Comparison of ENCODE assay signal across 8 cellular contexts in the genomic region with DNA sequence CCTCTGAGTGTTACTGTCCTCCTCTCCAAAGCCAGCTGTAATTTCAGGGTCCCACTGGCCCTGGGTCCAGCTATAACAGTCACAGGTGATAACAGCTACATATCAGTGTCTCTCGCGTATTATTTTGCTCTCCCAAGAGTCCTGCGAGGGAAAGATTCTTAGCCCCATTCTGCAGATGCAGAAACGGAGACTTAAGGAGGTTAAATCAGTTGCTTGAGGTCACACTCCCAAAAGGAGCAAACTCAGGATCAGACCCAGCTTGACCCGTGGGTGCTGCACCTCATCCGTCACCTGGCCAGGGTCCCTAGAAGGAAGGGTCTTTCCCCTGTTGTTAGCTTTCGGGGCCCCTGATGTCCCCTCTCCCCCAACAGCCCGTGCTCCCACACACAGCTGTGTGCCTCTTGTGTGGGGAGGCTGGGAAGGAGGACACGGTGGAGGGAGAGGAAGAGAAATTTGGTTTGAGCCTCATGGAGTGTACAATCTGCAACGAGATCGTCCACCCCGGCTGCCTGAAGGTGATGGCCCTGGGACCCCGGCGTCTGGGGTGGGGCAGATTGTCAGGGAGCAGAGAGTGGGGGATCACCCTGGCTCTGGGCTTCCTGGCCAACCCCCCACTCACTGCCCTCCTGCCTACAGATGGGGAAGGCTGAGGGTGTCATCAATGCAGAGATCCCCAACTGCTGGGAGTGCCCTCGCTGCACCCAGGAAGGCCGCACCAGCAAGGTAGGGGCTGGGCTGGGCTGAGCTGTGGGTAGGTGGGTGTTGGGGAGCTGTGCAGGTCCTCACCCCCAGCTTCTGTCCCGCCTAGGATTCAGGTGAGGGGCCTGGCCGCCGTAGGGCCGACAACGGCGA. TPM values are rescaled to one million over a fixed set of nuclear protein-coding genes. Genes with fewer than 3 reads are reported as not detected.
DNase-seq lines count a peak whose midpoint lies in the region; ATAC-seq, FAIRE-seq and TF ChIP-seq lines count a peak whose summit lies in the region.
"Had no signal": no experiment of that assay in that cellular context is flagged by ENCODE, and none has a peak within 500 bp of the region (broad histone marks: within the 10 kb centered on the region; RNA-seq: fewer than 3 reads in every experiment).

No MANE protein-coding gene starts in this region.

- FAIRE-seq in HTR-8/SVneo (lab: Jason Lieb, UNC) = peak; percentile 83

- H2AFZ ChIP-seq in neuronal stem cell (ENCODE audit: low read length) = no peak overlapping the region

- H3K79me1 ChIP-seq in neuronal stem cell (ENCODE audit: low read depth, low read length) = peaks cover 12% of the 10 kb centered on the region

- H3K9ac ChIP-seq in neuronal stem cell (ENCODE audit: low read depth, low read length, poor library complexity) = no peak overlapping the region

- H4K8ac ChIP-seq in neuronal stem cell (ENCODE audit: low read depth, low read length) = no peak overlapping the region

- no peak overlapping the region for H3K4ac ChIP-seq in neuronal stem cell (ENCODE audit: low read length)

- H2BK15ac ChIP-seq in neuronal stem cell (ENCODE audit: low read length) = no peak overlapping the region

- H2BK5ac ChIP-seq in neuronal stem cell (ENCODE audit: low read length) = no peak overlapping the region

- H3K36me3 ChIP-seq in neuronal stem cell (replicated peaks in 1 of 2; ENCODE audit: control insufficient read depth in 2 of 2, insufficient read depth in 2 of 2, low read length in 2 of 2) = peaks cover 42 to 62% of the 10 kb centered on the region in 2 donors

- no peaks in the 10 kb centered on the region for H3K9me3 ChIP-seq in neuronal stem cell (replicated peaks in 1 of 2; ENCODE audit: control insufficient read depth in 2 of 2, insufficient read depth in 1 of 2, low read depth in 1 of 2, low read length in 2 of 2)

- no peak for ATAC-seq in HG02763 (IDR thresholded peaks at IDR 0.05; ENCODE audit: unreplicated experiment)

- H3K4me1 ChIP-seq in neuronal stem cell (ENCODE audit: control insufficient read depth in 2 of 2, insufficient read depth in 1 of 2, low read depth in 1 of 2, low read length in 2 of 2) = peaks cover 5 to 6% of the 10 kb centered on the region in 2 donors

- H3K4me1 Mint-ChIP-seq in brain = peaks cover 25% of the 10 kb centered on the region

- H2BK12ac ChIP-seq in neuronal stem cell (ENCODE audit: low read length) = no peak overlapping the region

- peaks cover 0 to 2% (median 0%) of the 10 kb centered on the region in 5 experiments for H3K9me3 Mint-ChIP-seq in brain

- WGBS in neuronal stem cell (ENCODE audit: extremely low coverage in 2 of 2, insufficient read length in 2 of 2, insufficient replicate concordance in 1 of 2), 2 donors = no CpG with 5 or more reads among the region's 22 CpGs

- no peak overlapping the region for H3K27ac ChIP-seq in neuronal stem cell (replicated peaks; ENCODE audit: low read length)

- H2AK5ac ChIP-seq in neuronal stem cell (ENCODE audit: low read depth, low read length) = peak overlapping the region; percentile 22

- peaks cover 12% of the 10 kb centered on the region for H3K36me3 Mint-ChIP-seq in brain

- no peaks in the 10 kb centered on the region for H3K27me3 ChIP-seq in neuronal stem cell (ENCODE audit: control insufficient read depth in 3 of 3, insufficient read depth in 3 of 3, low read depth in 1 of 3, low read length in 3 of 3)

- no peak overlapping the region for H3K14ac ChIP-seq in neuronal stem cell (ENCODE audit: low read length)

- peak overlapping the region in 4 of 5 experiments; percentile 73 to 83 (median 76) for H3K4me3 Mint-ChIP-seq in brain

- H3K23ac ChIP-seq in neuronal stem cell (ENCODE audit: low read depth, low read length, poor library complexity) = no peak overlapping the region

- H3K27ac Mint-ChIP-seq in brain = peak overlapping the region; percentile 41 to 91 (median 82)

- peaks cover 12% of the 10 kb centered on the region for H3K27me3 Mint-ChIP-seq in brain

- H3K4me2 ChIP-seq in neuronal stem cell (ENCODE audit: insufficient read depth, low read length, poor library complexity, severe bottlenecking) = no peak overlapping the region

- H2BK120ac ChIP-seq in neuronal stem cell (ENCODE audit: low read depth, low read length) = no peak overlapping the region

- peak overlapping the region; percentile 42 for H3K18ac ChIP-seq in neuronal stem cell (ENCODE audit: low read length)

- DNase-seq in HTR-8/SVneo (ENCODE audit: insufficient read length, low spot score) (no peak), neuronal stem cell (ENCODE audit: low spot score) (no peak), GM03348 (ENCODE audit: low spot score) (no peak), GDM1 (lab: John Stamatoyannopoulos, UW) (no peak)
- DNase-seq: activated effector memory CD4-positive, alpha-beta T cell treated with Interleukin-2 at 50 U/mL for 16 hours; GOT3 had no signal

- H4K91ac ChIP-seq in neuronal stem cell (ENCODE audit: low read depth, low read length, poor library complexity) = no peak overlapping the region

- TF ChIP-seq CTCF in brain (conservative IDR thresholded peaks at IDR 0.05) = no peak

- H3K4me3 ChIP-seq in neuronal stem cell (ENCODE audit: low read length in 2 of 2) = no peak overlapping the region

RNA-seq across cellular contexts. Expression of gene FBXL19, which starts 3.8 kb away (rescaled TPM):
- polyA plus RNA-seq in brain (ENCODE audit: insufficient read depth, low read depth, low replicate concordance) = 24.3 TPM
- 60.7 TPM for polyA plus RNA-seq in neuronal stem cell (2013, experiment 1 of 2)
- polyA plus RNA-seq in neuronal stem cell (2013, experiment 2 of 2) = 57.8 TPM

RNA-seq across cellular contexts. Expression of gene ORAI3, which starts 21.7 kb away (rescaled TPM):
- 6.4 TPM for polyA plus RNA-seq in brain (ENCODE audit: insufficient read depth, low read depth, low replicate concordance)
- 16.7 TPM for polyA plus RNA-seq in neuronal stem cell (2013, experiment 1 of 2)
- 16.5 TPM for polyA plus RNA-seq in neuronal stem cell (2013, experiment 2 of 2)

RNA-seq across cellular contexts. Expression of gene SETD1A, which starts 30.4 kb away (rescaled TPM):
- polyA plus RNA-seq in brain (ENCODE audit: insufficient read depth, low read depth, low replicate concordance) = 23.0 TPM
- 16.0 TPM for polyA plus RNA-seq in neuronal stem cell (2013, experiment 1 of 2)
- 15.3 TPM for polyA plus RNA-seq in neuronal stem cell (2013, experiment 2 of 2)

RNA-seq across cellular contexts. Expression of gene CTF1, which starts 30.7 kb away (rescaled TPM):
- 4.1 TPM for polyA plus RNA-seq in brain (ENCODE audit: insufficient read depth, low read depth, low replicate concordance)
- 3.7 TPM for polyA plus RNA-seq in neuronal stem cell (2013, experiment 1 of 2)
- 4.2 TPM for polyA plus RNA-seq in neuronal stem cell (2013, experiment 2 of 2)

RNA-seq across cellular contexts. Expression of gene BCL7C, which starts 33.3 kb away (rescaled TPM):
- 37.1 TPM for polyA plus RNA-seq in brain (ENCODE audit: insufficient read depth, low read depth, low replicate concordance)
- polyA plus RNA-seq in neuronal stem cell (2013, experiment 1 of 2) = 27.1 TPM
- 26.1 TPM for polyA plus RNA-seq in neuronal stem cell (2013, experiment 2 of 2)
